In genomic region chr2:218005486-218005885, GRCh38 we compare ENCODE assay signal across 2 cellular contexts.
A peak's percentile ranks its signal among the peaks of the same experiment; 100 is the strongest.
TF ChIP-seq lines count a peak whose summit lies in the region.

No MANE protein-coding gene starts in this region.

TF ChIP-seq in SK-N-SH, 30 proteins besides CTCF, POLR2A, EP300 and RAD21 (continued from another document):
- TF ChIP-seq PBX3 (IDR thresholded peaks at IDR 0.05) = peak; percentile 65
- TF ChIP-seq GATA2 (CRISPR knock-in tag; IDR thresholded peaks at IDR 0.05) = no peak
- TF ChIP-seq GABPA (IDR thresholded peaks at IDR 0.05; ENCODE audit: low read depth) = no peak
- TF ChIP-seq FOXM1 (IDR thresholded peaks at IDR 0.05; ENCODE audit: low read depth) = no peak
- no peak for TF ChIP-seq REST (IDR thresholded peaks at IDR 0.05; ENCODE audit: low read depth, low read length)
- TF ChIP-seq TCF12 (IDR thresholded peaks at IDR 0.05) = peak; percentile 52; the same call in 1 of the 2 replicates
- no peak for TF ChIP-seq USF1 (IDR thresholded peaks at IDR 0.05; ENCODE audit: borderline replicate concordance, low read depth)
- TF ChIP-seq MAX (IDR thresholded peaks at IDR 0.05; ENCODE audit: low read depth) = no peak
- no peak for TF ChIP-seq YY1 (IDR thresholded peaks at IDR 0.05; ENCODE audit: low read depth)
- TF ChIP-seq FOSL2 (IDR thresholded peaks at IDR 0.05; ENCODE audit: borderline replicate concordance, low read depth) = peak; percentile 27; the same call in 1 of the 2 replicates
- no peak for TF ChIP-seq SIN3A (IDR thresholded peaks at IDR 0.05; ENCODE audit: borderline replicate concordance, low read depth, low read length)
- TF ChIP-seq MEF2A (IDR thresholded peaks at IDR 0.05; ENCODE audit: borderline replicate concordance, low read depth) = no peak
- TF ChIP-seq MXI1 (IDR thresholded peaks at IDR 0.05; ENCODE audit: low read depth, low read length) = no peak

TF ChIP-seq in SK-N-SH treated with all-trans-retinoic acid at 6 μM for 48 hours, 23 proteins besides CTCF, POLR2A, EP300 and RAD21 (continued from another document):
- no peak for TF ChIP-seq PATZ1 (CRISPR knock-in tag; IDR thresholded peaks at IDR 0.05; ENCODE audit: borderline replicate concordance)
- no peak for TF ChIP-seq TOX (CRISPR knock-in tag; IDR thresholded peaks at IDR 0.05; ENCODE audit: borderline replicate concordance)
- TF ChIP-seq ZC3H10 (CRISPR knock-in tag; IDR thresholded peaks at IDR 0.05) = no peak
- TF ChIP-seq CSRNP3 (CRISPR knock-in tag; IDR thresholded peaks at IDR 0.05) = no peak
- TF ChIP-seq ARNTL (CRISPR knock-in tag; IDR thresholded peaks at IDR 0.05; ENCODE audit: borderline replicate concordance, low read depth) = no peak
- TF ChIP-seq ISL1 (CRISPR knock-in tag; IDR thresholded peaks at IDR 0.05) = no peak
- TF ChIP-seq POU6F1 (CRISPR knock-in tag; IDR thresholded peaks at IDR 0.05; ENCODE audit: borderline replicate concordance, low read depth) = no peak
- no peak for TF ChIP-seq ZFP30 (CRISPR knock-in tag; IDR thresholded peaks at IDR 0.05)
